ENCODE assay signal across 8 cellular contexts in genomic region chr4:184647391-184648101, GRCh38. TPM values are rescaled to one million over a fixed set of nuclear protein-coding genes. Genes with fewer than 3 reads are reported as not detected.
A peak's percentile ranks its signal among the peaks of the same experiment; 100 is the strongest.
DNase-seq lines count a peak whose midpoint lies in the region; ATAC-seq, FAIRE-seq and TF ChIP-seq lines count a peak whose summit lies in the region.

No MANE protein-coding gene starts in this region.

- TSS peak; percentile 32 for BruUV-seq in K562 (replicated peaks; lab: Mats Ljungman, UMichigan)

- intact Hi-C loops in left ventricle myocardium inferior (cut with micrococcal nuclease) = no loop called here
- intact Hi-C loops in left cardiac atrium (cut with DNase I) = loop anchor here (5.0 to 10.0 kb wide), 3 partner anchors 110 to 383 kb away; partner anchors contain the start of gene IRF2 (in 1 of the 2)
- intact Hi-C loops in K562 (cut with micrococcal nuclease) = loop anchor here (2.0 to 10.0 kb wide), 4 partner anchors 37 to 385 kb away; partner anchors contain the start of gene CENPU

- POLR2A ChIA-PET in K562 (lab: Yijun Ruan, JAX) = interaction anchor here (0.6 kb wide), 1 partner anchor 137 kb away, joined by 4 read pairs; no protein-coding TSS in a partner anchor

- TF ChIP-seq POLR2A in K562 (conservative IDR thresholded peaks at IDR 0.05) = no peak

- WGBS in K562 (ENCODE audit: insufficient coverage, low coverage, missing lambda C conversion rate) = 44% methylated on average over 10 of the region's 10 CpGs
- 48 to 58% methylated on average over 10 of the region's 10 CpGs for WGBS in lung, 2 donors

- H3K4me1 ChIP-seq in left ventricle myocardium inferior = peaks cover 80% of the 10 kb centered on the region
- H3K4me1 ChIP-seq in K562 (replicated peaks in 1 of 2; ENCODE audit: control insufficient read depth in 2 of 2, insufficient read depth in 2 of 2, low read length in 2 of 2) = peaks cover 17 to 19% of the 10 kb centered on the region in 2 experiments
- peaks cover 0 to 31% of the 10 kb centered on the region in 2 donors for H3K4me1 ChIP-seq in lung (ENCODE audit: control insufficient read depth in 2 of 2, insufficient read depth in 2 of 2, low read length in 2 of 2)

- no peak for TF ChIP-seq EP300 in K562 (IDR thresholded peaks at IDR 0.05; ENCODE audit: low read length)

- peak overlapping the region; percentile 91 for H3K4me2 ChIP-seq in K562 (ENCODE audit: insufficient read depth, low read length)

- FAIRE-seq in K562 (lab: Jason Lieb, UNC) = no peak

- H3K27me3 ChIP-seq in left ventricle myocardium inferior (ENCODE audit: low read depth) = no peaks in the 10 kb centered on the region
- H3K27me3 ChIP-seq in K562 (ENCODE audit: control insufficient read depth in 2 of 2, insufficient read depth in 2 of 2, low read length in 2 of 2) = no peaks in the 10 kb centered on the region
- H3K27me3 ChIP-seq in lung (ENCODE audit: control insufficient read depth, insufficient read depth) = no peaks in the 10 kb centered on the region

- no peaks in the 10 kb centered on the region for H3K36me3 ChIP-seq in left ventricle myocardium inferior
- peaks cover 41% of the 10 kb centered on the region for H3K36me3 ChIP-seq in K562 (ENCODE audit: control insufficient read depth, insufficient read depth, low read length)
- H3K36me3 ChIP-seq in lung (ENCODE audit: control insufficient read depth in 2 of 2, insufficient read depth in 2 of 2, low read length in 2 of 2) = no peaks in the 10 kb centered on the region

- H3K27ac ChIP-seq in left ventricle myocardium inferior (replicated peaks) = peak overlapping the region; percentile 98
- peak overlapping the region; percentile 89; the same call in 1 of the 3 replicates for H3K27ac ChIP-seq in K562 (ENCODE audit: extremely low read depth, low read depth, low read length)
- peak overlapping the region; percentile 99 for H3K27ac ChIP-seq in lung (ENCODE audit: low read depth in 1 of 2, low read length in 1 of 2)

- DNase-seq in left ventricle myocardium inferior = no peak
- no peak for DNase-seq in left cardiac atrium
- DNase-seq in K562 (ENCODE audit: extremely low read depth in 1 of 4, low spot score in 3 of 4) = no peak
- DNase-seq in lung (ENCODE audit: low spot score) = no peak
- DNase-seq in UCSD-AML1 (lab: John Stamatoyannopoulos, UW; ENCODE audit: unreplicated experiment) = no peak
- DNase-seq in dedifferentiated amniotic fluid mesenchymal stem cell (ENCODE audit: extremely low spot score) = no peak
- no peak for DNase-seq in stimulated activated CD4-positive, alpha-beta T cell treated with anti-CD3 and anti-CD28 coated beads, Interleukin-2, amount 100 ng/mL, for 48 hours
- no peak for DNase-seq in NCI-H345 treated with DMSO at 0.1 percent for 48 hours (lab: John Stamatoyannopoulos, UW; ENCODE audit: unreplicated experiment)

- H4K20me1 ChIP-seq in K562 (replicated peaks; ENCODE audit: control insufficient read depth, insufficient read depth, low read length) = peaks cover 7% of the 10 kb centered on the region; the same call in 1 of the 2 replicates

- CTCF ChIA-PET in K562 (lab: Yijun Ruan, JAX; ENCODE audit: low intra/inter-chr PET ratio) = interaction anchor here (0.9 kb wide), 1 partner anchor 99 kb away, joined by 3 read pairs; no protein-coding TSS in a partner anchor

- H3K4me3 ChIP-seq in left ventricle myocardium inferior = peak overlapping the region; percentile 86
- peak overlapping the region; percentile 96 for H3K4me3 ChIP-seq in K562
- peak overlapping the region; percentile 70 for H3K4me3 ChIP-seq in lung

- TF ChIP-seq CTCF in left ventricle myocardium inferior (IDR thresholded peaks at IDR 0.05; ENCODE audit: borderline replicate concordance) (no peak), K562 (IDR thresholded peaks at IDR 0.05 in 2 of 3, conservative IDR thresholded peaks at IDR 0.05 in 1 of 3; ENCODE audit: insufficient read depth in 2 of 3, low read depth in 1 of 3, low read length in 3 of 3) (no peak), lung (IDR thresholded peaks at IDR 0.05; ENCODE audit: control extremely low read depth, extremely low read depth) (no peak)

- peak overlapping the region; percentile 60; the same call in 1 of the 2 replicates for H2AFZ ChIP-seq in K562 (ENCODE audit: low read depth, low read length)

- ATAC-seq in left cardiac atrium = no peak
- no peak for ATAC-seq in K562
- ATAC-seq in lung (ENCODE audit: insufficient read depth, low FRiP score) = no peak

- peaks cover 65% of the 10 kb centered on the region for H3K79me2 ChIP-seq in K562 (ENCODE audit: control insufficient read depth, insufficient read depth, low read length)

- in situ Hi-C loops in K562 (cut with MboI) = no loop called here

- no peak for TF ChIP-seq RAD21 in K562 (CRISPR knock-in tag; conservative IDR thresholded peaks at IDR 0.05 in 1 of 2, IDR thresholded peaks at IDR 0.05 in 1 of 2)

- no peaks in the 10 kb centered on the region for H3K9me3 ChIP-seq in left ventricle myocardium inferior (replicated peaks)
- H3K9me3 ChIP-seq in K562 (replicated peaks; ENCODE audit: control insufficient read depth, insufficient read depth, low read depth, low read length) = no peaks in the 10 kb centered on the region
- no peaks in the 10 kb centered on the region for H3K9me3 ChIP-seq in lung (ENCODE audit: control insufficient read depth in 2 of 2, insufficient read depth in 1 of 2, low read length in 1 of 2)

- H3K9ac ChIP-seq in K562 (ENCODE audit: insufficient read depth in 1 of 2, low read depth in 2 of 2, low read length in 2 of 2) = peak overlapping the region; percentile 78 to 92; a peak in 2 of 4 replicates

- no peaks in the 10 kb centered on the region for H3K9me1 ChIP-seq in K562 (ENCODE audit: control insufficient read depth, insufficient read depth, low read length)

TF ChIP-seq in K562, 482 proteins besides CTCF, POLR2A, EP300 and RAD21:
- TF ChIP-seq ZNF668 (CRISPR knock-in tag; IDR thresholded peaks at IDR 0.05) = no peak
- TF ChIP-seq KAT7 (CRISPR knock-in tag; IDR thresholded peaks at IDR 0.05; ENCODE audit: borderline replicate concordance) = peak; percentile 53; the same call in 1 of the 2 replicates
- 0 out of 2 replicates have a peak, but pooled peaks have one; percentile 9 for TF ChIP-seq ZNF316 (IDR thresholded peaks at IDR 0.05)
- TF ChIP-seq KLF10 (CRISPR knock-in tag; IDR thresholded peaks at IDR 0.05) = no peak
- no peak for TF ChIP-seq ZNF717 (CRISPR knock-in tag; IDR thresholded peaks at IDR 0.05)
- 0 out of 4 replicates have a peak, but pooled peaks of 1 of the 2 experiments have one; percentile 46 for TF ChIP-seq FOXK2 (conservative IDR thresholded peaks at IDR 0.05 in 1 of 2, IDR thresholded peaks at IDR 0.05 in 1 of 2; ENCODE audit: low read depth in 2 of 2)
- no peak for TF ChIP-seq HNRNPLL (IDR thresholded peaks at IDR 0.05; ENCODE audit: low read depth, low read length, poor library complexity, severe bottlenecking)
- TF ChIP-seq IRF2 (CRISPR knock-in tag; IDR thresholded peaks at IDR 0.05) = no peak
- no peak for TF ChIP-seq ETS2 (tag; IDR thresholded peaks at IDR 0.05; ENCODE audit: borderline replicate concordance, poor library complexity, severe bottlenecking)

RNA-seq across cellular contexts. Expression of gene CASP3, which starts 1.7 kb away (rescaled TPM):
- total RNA-seq in left ventricle myocardium inferior (12.1 TPM), left cardiac atrium (10 to 100 TPM; 10.2 to 12.0 TPM), K562 (2014; rRNA removed) (22.0 and 24.9 TPM in 2 replicates), K562 (2014; rRNA removed; fragmentation: Illumina TruSeq; extraction: Trizol) (38.3 and 41.2 TPM in 2 replicates), K562 (2015; rRNA removed; fragmentation: Illumina TruSeq; extraction: Trizol) (37.9 and 40.1 TPM in 2 replicates), K562 (2021) (26.4 and 28.7 TPM in 2 replicates), lung (10 to 100 TPM; 14.4 to 30.4 TPM)
- 3.0 and 10.7 TPM in 2 replicates for total RNA-seq in K562 (2011; cell fraction: chromatin; rRNA removed; ENCODE audit: low replicate concordance)
- total RNA-seq in K562 (2011; cell fraction: nucleolus; rRNA removed) = 3.0 and 3.9 TPM in 2 replicates
- 5.9 and 10.9 TPM in 2 replicates for total RNA-seq in K562 (2011; cell fraction: nucleoplasm; rRNA removed)
- polyA plus RNA-seq in K562 (2011; rRNA removed) (32.8 and 38.6 TPM in 2 replicates), K562 (2014; fragmentation: Illumina TruSeq; extraction: Trizol) (31.4 and 31.8 TPM in 2 replicates), K562 (2014; fragmentation: Nextera tagmentation; extraction: Ambion mirVana) (10 to 100 TPM; 17.6 to 39.3 TPM), K562 (2014; rRNA removed) (29.9 and 30.3 TPM in 2 replicates), lung (10 to 100 TPM in 1 of 2 donors, 1 to 10 TPM in 1; 9.3 to 19.0 TPM)
- 6.6 and 15.4 TPM in 2 replicates for polyA plus RNA-seq in K562 (2011; cell fraction: cytosol; rRNA removed)
- 7.5 and 12.3 TPM in 2 replicates for polyA plus RNA-seq in K562 (2011; cell fraction: nucleus; rRNA removed)
- 25.0 and 26.4 TPM in 2 replicates for polyA plus RNA-seq in K562 (2012)
- 21.6 and 22.6 TPM in 2 replicates for polyA minus RNA-seq in K562 (2011; rRNA and poly(A)+ RNA removed)
- polyA minus RNA-seq in K562 (2011; cell fraction: cytosol; rRNA and poly(A)+ RNA removed) = 8.4 and 10.9 TPM in 2 replicates
- 2.6 and 6.4 TPM in 2 replicates for polyA minus RNA-seq in K562 (2011; cell fraction: nucleus; rRNA and poly(A)+ RNA removed)

RNA-seq across cellular contexts. Expression of gene PRIMPOL, which starts 2.0 kb away (rescaled TPM):
- 10.6 TPM for total RNA-seq in left ventricle myocardium inferior
- total RNA-seq in left cardiac atrium = 10 to 100 TPM in 1 of 2 donors, 1 to 10 TPM in 1; 9.8 to 10.2 TPM
- 17.5 and 57.3 TPM in 2 replicates for total RNA-seq in K562 (2011; cell fraction: chromatin; rRNA removed; ENCODE audit: low replicate concordance)
- total RNA-seq in K562 (2011; cell fraction: nucleolus; rRNA removed) = 7.0 and 11.7 TPM in 2 replicates
- 14.9 and 18.1 TPM in 2 replicates for total RNA-seq in K562 (2011; cell fraction: nucleoplasm; rRNA removed)
- total RNA-seq in K562 (2014; rRNA removed) = 11.3 and 16.8 TPM in 2 replicates
- 22.5 and 25.4 TPM in 2 replicates for total RNA-seq in K562 (2014; rRNA removed; fragmentation: Illumina TruSeq; extraction: Trizol)
- total RNA-seq in K562 (2015; rRNA removed; fragmentation: Illumina TruSeq; extraction: Trizol) = 19.5 and 23.3 TPM in 2 replicates
- 14.3 and 14.9 TPM in 2 replicates for total RNA-seq in K562 (2021)
- 30.0 and 32.0 TPM in 2 replicates for polyA plus RNA-seq in K562 (2011; rRNA removed)
- 3.4 and 10.0 TPM in 2 replicates for polyA plus RNA-seq in K562 (2011; cell fraction: cytosol; rRNA removed)
- polyA plus RNA-seq in K562 (2011; cell fraction: nucleus; rRNA removed) = 8.5 and 20.0 TPM in 2 replicates
- polyA plus RNA-seq in K562 (2012) = 18.2 and 22.5 TPM in 2 replicates
- 16.1 and 17.9 TPM in 2 replicates for polyA plus RNA-seq in K562 (2014; fragmentation: Illumina TruSeq; extraction: Trizol)
- 10 to 100 TPM; 11.0 to 14.2 TPM for polyA plus RNA-seq in K562 (2014; fragmentation: Nextera tagmentation; extraction: Ambion mirVana)
- polyA plus RNA-seq in K562 (2014; rRNA removed) = 14.7 and 19.2 TPM in 2 replicates
- polyA minus RNA-seq in K562 (2011; rRNA and poly(A)+ RNA removed) = 11.3 and 11.9 TPM in 2 replicates
- 4.1 and 4.6 TPM in 2 replicates for polyA minus RNA-seq in K562 (2011; cell fraction: cytosol; rRNA and poly(A)+ RNA removed)
- 4.6 and 9.6 TPM in 2 replicates for polyA minus RNA-seq in K562 (2011; cell fraction: nucleus; rRNA and poly(A)+ RNA removed)
- total RNA-seq in lung = 10 to 100 TPM; 11.3 to 43.4 TPM
- polyA plus RNA-seq in lung = 10 to 100 TPM in 1 of 2 donors, 1 to 10 TPM in 1; 7.3 to 27.5 TPM
